Comparison of ENCODE assay signal across 16 cellular contexts in the genomic region with DNA sequence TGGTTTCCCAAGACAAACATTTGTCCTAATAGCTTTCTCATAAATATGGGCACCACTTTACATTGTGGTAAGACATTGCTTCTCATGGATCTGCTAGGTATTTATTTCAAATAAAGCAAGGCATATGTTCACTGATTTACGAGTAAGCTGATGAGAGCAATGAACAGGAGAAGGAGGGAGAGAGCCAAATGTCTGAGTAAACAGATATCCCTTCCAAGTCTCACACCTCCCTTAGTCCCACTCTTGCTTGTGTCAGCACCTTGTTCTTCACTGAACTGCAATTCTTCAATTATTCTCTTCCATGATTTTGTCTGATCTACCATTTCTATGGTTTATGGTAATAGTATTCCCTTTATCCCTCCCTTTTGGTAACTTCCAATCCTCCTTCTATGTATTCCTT. TPM values are rescaled to one million over a fixed set of nuclear protein-coding genes. Genes with fewer than 3 reads are reported as not detected.
"Had no signal": no experiment of that assay in that cellular context is flagged by ENCODE, and none has a peak within 500 bp of the region (broad histone marks: within the 10 kb centered on the region; RNA-seq: fewer than 3 reads in every experiment).

No MANE protein-coding gene starts in this region.

- H3K4me1 Mint-ChIP-seq: central memory CD8-positive, alpha-beta T cell; natural killer cell; neural crest cell; stimulated activated naive B cell treated with anti-CD40 and anti-IgM and Interleukin-4, amounts not matched to agents 10 μg/mL and 1 μg/mL and 100 μg/mL, for 72 hours had no signal

- DNase-seq: cortex of kidney; effector memory CD8-positive, alpha-beta T cell; kidney; left ventricle myocardium inferior; natural killer cell; sigmoid colon; stimulated activated CD4-positive, alpha-beta T cell treated with anti-CD3 and anti-CD28 coated beads, Interleukin-2, amount 100 ng/mL, for 24 hours; stimulated activated CD4-positive, alpha-beta T cell treated with anti-CD3 and anti-CD28 coated beads, Interleukin-4, amount 100 ng/mL, for 24 hours; stimulated activated naive B cell treated with anti-CD40 and anti-IgM and Interleukin-4, amounts not matched to agents 10 μg/mL and 1 μg/mL and 100 μg/mL, for 72 hours; uterus had no signal

- H3K4me3 Mint-ChIP-seq: central memory CD8-positive, alpha-beta T cell; effector memory CD8-positive, alpha-beta T cell; memory B cell; natural killer cell; neural crest cell; stimulated activated naive B cell treated with anti-CD40 and anti-IgM and Interleukin-4, amounts not matched to agents 10 μg/mL and 1 μg/mL and 100 μg/mL, for 72 hours; stimulated activated naive CD8-positive, alpha-beta T cell treated with anti-CD3 and anti-CD28 coated beads, Interleukin-15, Interleukin-2, amounts not matched to agents 100 ng/mL and 50 ng/mL, for 24 hours had no signal

- H3K27me3 Mint-ChIP-seq: central memory CD8-positive, alpha-beta T cell; progenitor cell of endocrine pancreas; stimulated activated naive B cell treated with anti-CD40 and anti-IgM and Interleukin-4, amounts not matched to agents 10 μg/mL and 1 μg/mL and 100 μg/mL, for 72 hours; stimulated activated naive CD8-positive, alpha-beta T cell treated with anti-CD3 and anti-CD28 coated beads, Interleukin-15, Interleukin-2, amounts not matched to agents 100 ng/mL and 50 ng/mL, for 24 hours had no signal

- ATAC-seq: effector memory CD8-positive, alpha-beta T cell; natural killer cell; stimulated activated naive B cell treated with anti-CD40 and anti-IgM and Interleukin-4, amounts not matched to agents 10 μg/mL and 1 μg/mL and 100 μg/mL, for 72 hours had no signal

- H3K27ac Mint-ChIP-seq: effector memory CD8-positive, alpha-beta T cell; memory B cell; natural killer cell; progenitor cell of endocrine pancreas; stimulated activated naive B cell treated with anti-CD40 and anti-IgM and Interleukin-4, amounts not matched to agents 10 μg/mL and 1 μg/mL and 100 μg/mL, for 72 hours; stimulated activated naive CD8-positive, alpha-beta T cell treated with anti-CD3 and anti-CD28 coated beads, Interleukin-15, Interleukin-2, amounts not matched to agents 100 ng/mL and 50 ng/mL, for 24 hours had no signal

- H3K9me3 Mint-ChIP-seq: central memory CD8-positive, alpha-beta T cell; effector memory CD8-positive, alpha-beta T cell; natural killer cell; stimulated activated naive B cell treated with anti-CD40 and anti-IgM and Interleukin-4, amounts not matched to agents 10 μg/mL and 1 μg/mL and 100 μg/mL, for 72 hours; stimulated activated naive CD8-positive, alpha-beta T cell treated with anti-CD3 and anti-CD28 coated beads, Interleukin-15, Interleukin-2, amounts not matched to agents 100 ng/mL and 50 ng/mL, for 24 hours had no signal

- H3K36me3 Mint-ChIP-seq: natural killer cell; stimulated activated naive B cell treated with anti-CD40 and anti-IgM and Interleukin-4, amounts not matched to agents 10 μg/mL and 1 μg/mL and 100 μg/mL, for 72 hours had no signal

RNA-seq across cellular contexts. Expression of a gene that starts 15.9 kb away (rescaled TPM):
- total RNA-seq: dermis microvascular lymphatic vessel endothelial cell, natural killer cell, neural crest cell, progenitor cell of endocrine pancreas had no signal
